In the genomic region with DNA sequence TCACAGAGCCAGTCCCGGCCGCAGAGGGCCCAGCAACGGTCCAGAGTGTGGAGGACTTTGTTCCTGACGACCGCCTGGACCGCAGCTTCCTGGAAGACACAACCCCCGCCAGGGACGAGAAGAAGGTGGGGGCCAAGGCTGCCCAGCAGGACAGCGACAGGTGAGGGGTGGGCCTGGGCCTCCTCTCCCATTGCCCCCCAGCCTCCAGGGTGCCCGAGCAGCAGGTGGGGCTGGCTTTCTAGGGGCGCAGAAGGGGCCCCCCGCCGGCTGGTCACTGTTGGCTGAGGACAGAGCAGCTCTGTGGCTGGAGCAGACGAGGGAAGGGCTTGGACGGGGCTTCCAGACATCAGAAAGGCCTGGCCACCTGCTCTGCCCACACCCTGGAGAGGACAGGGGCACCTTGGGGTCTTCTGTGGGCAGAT, we compare ENCODE assay signal across 2 cellular contexts.
A peak's percentile ranks its signal among the peaks of the same experiment; 100 is the strongest.
TF ChIP-seq lines count a peak whose summit lies in the region.

No MANE protein-coding gene starts in this region.

TF ChIP-seq in K562, 482 proteins besides CTCF, POLR2A, EP300 and RAD21:
- TF ChIP-seq POLR2G (IDR thresholded peaks at IDR 0.05; ENCODE audit: low read depth, low read length), result peak; percentile 57
- peak; percentile 69 for TF ChIP-seq RBM22 (IDR thresholded peaks at IDR 0.05; ENCODE audit: low read depth, low read length, poor library complexity, severe bottlenecking)

TF ChIP-seq in HepG2, 621 proteins besides CTCF, POLR2A, EP300 and RAD21:
- TF ChIP-seq ZBTB38 (CRISPR knock-in tag; IDR thresholded peaks at IDR 0.05) (0 out of 2 replicates have a peak, but pooled peaks have one; percentile 41), AGO1 (IDR thresholded peaks at IDR 0.05; ENCODE audit: low read depth, low read length, poor library complexity, severe bottlenecking) (peak; percentile 57), ZC3H13 (CRISPR knock-in tag; IDR thresholded peaks at IDR 0.05) (0 out of 2 replicates have a peak, but pooled peaks have one; percentile 1)
- TF ChIP-seq, protein P1, sequence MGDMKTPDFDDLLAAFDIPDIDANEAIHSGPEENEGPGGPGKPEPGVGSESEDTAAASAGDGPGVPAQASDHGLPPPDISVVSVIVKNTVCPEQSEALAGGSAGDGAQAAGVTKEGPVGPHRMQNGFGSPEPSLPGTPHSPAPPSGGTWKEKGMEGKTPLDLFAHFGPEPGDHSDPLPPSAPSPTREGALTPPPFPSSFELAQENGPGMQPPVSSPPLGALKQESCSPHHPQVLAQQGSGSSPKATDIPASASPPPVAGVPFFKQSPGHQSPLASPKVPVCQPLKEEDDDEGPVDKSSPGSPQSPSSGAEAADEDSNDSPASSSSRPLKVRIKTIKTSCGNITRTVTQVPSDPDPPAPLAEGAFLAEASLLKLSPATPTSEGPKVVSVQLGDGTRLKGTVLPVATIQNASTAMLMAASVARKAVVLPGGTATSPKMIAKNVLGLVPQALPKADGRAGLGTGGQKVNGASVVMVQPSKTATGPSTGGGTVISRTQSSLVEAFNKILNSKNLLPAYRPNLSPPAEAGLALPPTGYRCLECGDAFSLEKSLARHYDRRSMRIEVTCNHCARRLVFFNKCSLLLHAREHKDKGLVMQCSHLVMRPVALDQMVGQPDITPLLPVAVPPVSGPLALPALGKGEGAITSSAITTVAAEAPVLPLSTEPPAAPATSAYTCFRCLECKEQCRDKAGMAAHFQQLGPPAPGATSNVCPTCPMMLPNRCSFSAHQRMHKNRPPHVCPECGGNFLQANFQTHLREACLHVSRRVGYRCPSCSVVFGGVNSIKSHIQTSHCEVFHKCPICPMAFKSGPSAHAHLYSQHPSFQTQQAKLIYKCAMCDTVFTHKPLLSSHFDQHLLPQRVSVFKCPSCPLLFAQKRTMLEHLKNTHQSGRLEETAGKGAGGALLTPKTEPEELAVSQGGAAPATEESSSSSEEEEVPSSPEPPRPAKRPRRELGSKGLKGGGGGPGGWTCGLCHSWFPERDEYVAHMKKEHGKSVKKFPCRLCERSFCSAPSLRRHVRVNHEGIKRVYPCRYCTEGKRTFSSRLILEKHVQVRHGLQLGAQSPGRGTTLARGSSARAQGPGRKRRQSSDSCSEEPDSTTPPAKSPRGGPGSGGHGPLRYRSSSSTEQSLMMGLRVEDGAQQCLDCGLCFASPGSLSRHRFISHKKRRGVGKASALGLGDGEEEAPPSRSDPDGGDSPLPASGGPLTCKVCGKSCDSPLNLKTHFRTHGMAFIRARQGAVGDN (CRISPR knock-in tag; IDR thresholded peaks at IDR 0.05), result 0 out of 2 replicates have a peak, but pooled peaks have one; percentile 4
- TF ChIP-seq, protein P2, sequence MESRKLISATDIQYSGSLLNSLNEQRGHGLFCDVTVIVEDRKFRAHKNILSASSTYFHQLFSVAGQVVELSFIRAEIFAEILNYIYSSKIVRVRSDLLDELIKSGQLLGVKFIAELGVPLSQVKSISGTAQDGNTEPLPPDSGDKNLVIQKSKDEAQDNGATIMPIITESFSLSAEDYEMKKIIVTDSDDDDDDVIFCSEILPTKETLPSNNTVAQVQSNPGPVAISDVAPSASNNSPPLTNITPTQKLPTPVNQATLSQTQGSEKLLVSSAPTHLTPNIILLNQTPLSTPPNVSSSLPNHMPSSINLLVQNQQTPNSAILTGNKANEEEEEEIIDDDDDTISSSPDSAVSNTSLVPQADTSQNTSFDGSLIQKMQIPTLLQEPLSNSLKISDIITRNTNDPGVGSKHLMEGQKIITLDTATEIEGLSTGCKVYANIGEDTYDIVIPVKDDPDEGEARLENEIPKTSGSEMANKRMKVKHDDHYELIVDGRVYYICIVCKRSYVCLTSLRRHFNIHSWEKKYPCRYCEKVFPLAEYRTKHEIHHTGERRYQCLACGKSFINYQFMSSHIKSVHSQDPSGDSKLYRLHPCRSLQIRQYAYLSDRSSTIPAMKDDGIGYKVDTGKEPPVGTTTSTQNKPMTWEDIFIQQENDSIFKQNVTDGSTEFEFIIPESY (CRISPR knock-in tag; IDR thresholded peaks at IDR 0.05), result peak; percentile 72; the same call in 1 of the 2 replicates
